Comparison of ENCODE assay signal across 8 cellular contexts in the genomic region with DNA sequence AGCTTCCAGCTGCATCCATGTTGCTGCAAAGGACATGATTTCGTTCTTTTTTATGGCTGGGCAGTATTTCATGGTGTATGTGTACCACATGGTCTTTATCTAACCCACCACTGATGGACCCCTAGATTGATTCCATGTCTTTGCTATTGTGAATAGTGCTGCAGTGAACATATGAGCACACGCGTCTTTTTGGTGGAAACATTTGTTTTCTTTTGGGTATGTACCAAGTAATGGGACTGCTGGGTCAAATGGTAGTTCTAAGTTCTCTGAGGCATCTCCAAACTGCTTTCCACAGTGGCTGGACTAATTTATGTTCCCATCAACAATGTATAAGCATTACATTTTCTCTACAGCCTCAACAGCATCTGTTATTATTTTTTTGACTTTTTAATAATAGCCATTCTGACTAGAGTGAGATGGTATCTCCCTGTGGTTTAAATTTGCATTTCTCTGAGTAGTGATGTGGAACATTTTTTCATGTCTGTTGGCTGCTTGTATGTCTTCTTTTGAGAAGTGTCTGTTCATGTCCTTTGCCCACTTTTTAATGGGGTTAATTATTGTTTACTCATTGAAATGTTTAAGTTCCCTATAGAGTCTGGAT. TPM values are rescaled to one million over a fixed set of nuclear protein-coding genes. Genes with fewer than 3 reads are reported as not detected.
DNase-seq lines count a peak whose midpoint lies in the region; ATAC-seq and TF ChIP-seq lines count a peak whose summit lies in the region.

No MANE protein-coding gene starts in this region.

- TF ChIP-seq CTCF in MM.1S (IDR thresholded peaks at IDR 0.05; ENCODE audit: low read length): no peak

- H3K36me3 ChIP-seq in MM.1S (replicated peaks; ENCODE audit: insufficient read depth, low read length): no peaks in the 10 kb centered on the region

- no peaks in the 10 kb centered on the region for H3K27me3 Mint-ChIP-seq in activated CD4-positive, alpha-beta T cell treated with anti-CD3 and anti-CD28 coated beads, Interleukin-2, amount 10 ng/mL, durations not matched to agents 24 days and 14 days

- H3K4me3 ChIP-seq in MM.1S (ENCODE audit: low read length): no peak overlapping the region

- H3K4me1 ChIP-seq in MM.1S (ENCODE audit: low read length): no peaks in the 10 kb centered on the region

- H3K79me2 ChIP-seq in MM.1S (ENCODE audit: low read length): no peaks in the 10 kb centered on the region

- H3K4me3 Mint-ChIP-seq in activated CD4-positive, alpha-beta T cell treated with anti-CD3 and anti-CD28 coated beads, Interleukin-2, amount 10 ng/mL, durations not matched to agents 24 days and 14 days: no peak overlapping the region

- H3K4me2 ChIP-seq in MM.1S (ENCODE audit: low read depth, low read length): no peak overlapping the region

- H4K20me1 ChIP-seq in MM.1S (ENCODE audit: insufficient read depth, low read length): no peaks in the 10 kb centered on the region

- H2AFZ ChIP-seq in MM.1S (ENCODE audit: low read length): 0 out of 2 replicates have a peak overlapping the region, but pooled peaks have one; percentile 11

- intact Hi-C loops in activated CD4-positive, alpha-beta T cell treated with anti-CD3 and anti-CD28 coated beads, Interleukin-2, amount 10 ng/mL, durations not matched to agents 24 days and 14 days (cut with micrococcal nuclease): no loop called here

- ATAC-seq in HG02870 (IDR thresholded peaks at IDR 0.05; ENCODE audit: unreplicated experiment): peak; percentile 75

- peak overlapping the region; percentile 34 for H3K27ac Mint-ChIP-seq in activated CD4-positive, alpha-beta T cell treated with anti-CD3 and anti-CD28 coated beads, Interleukin-2, amount 10 ng/mL, durations not matched to agents 24 days and 14 days

- DNase-seq in activated CD4-positive, alpha-beta T cell treated with anti-CD3 and anti-CD28 coated beads, Interleukin-2, amount 10 ng/mL, durations not matched to agents 24 days and 14 days: no peak
- DNase-seq in activated CD4-positive, alpha-beta T cell treated with anti-CD3 and anti-CD28 coated beads for 48 hours: no peak
- DNase-seq in MM.1S (no peak), dermis blood vessel endothelial cell (no peak), NCI-H146 (lab: John Stamatoyannopoulos, UW) (no peak)
- DNase-seq in stimulated activated CD4-positive, alpha-beta T cell treated with anti-CD3 and anti-CD28 coated beads, Interleukin-2, amount 100 ng/mL, for 48 hours: no peak
- DNase-seq in activated CD4-positive, alpha-beta T cell treated with anti-CD3 and anti-CD28 coated beads, Interleukin-2, amount 50 U/mL, for 1 hour: no peak

- H3K9me2 ChIP-seq in MM.1S (replicated peaks; ENCODE audit: insufficient read depth, low read length): no peaks in the 10 kb centered on the region

- no peaks in the 10 kb centered on the region for H3K36me3 Mint-ChIP-seq in activated CD4-positive, alpha-beta T cell treated with anti-CD3 and anti-CD28 coated beads, Interleukin-2, amount 10 ng/mL, durations not matched to agents 24 days and 14 days (ENCODE audit: low read depth)

- no peaks in the 10 kb centered on the region for H3K9me3 Mint-ChIP-seq in activated CD4-positive, alpha-beta T cell treated with anti-CD3 and anti-CD28 coated beads, Interleukin-2, amount 10 ng/mL, durations not matched to agents 24 days and 14 days

- H3K27me3 ChIP-seq in MM.1S (replicated peaks; ENCODE audit: insufficient read depth, low read length): no peaks in the 10 kb centered on the region

- H3F3A ChIP-seq in MM.1S (ENCODE audit: insufficient read depth, low read length): no peaks in the 10 kb centered on the region

- H3K9me3 ChIP-seq in MM.1S (replicated peaks; ENCODE audit: insufficient read depth, low read length): no peaks in the 10 kb centered on the region

- no peak overlapping the region for H3K9ac ChIP-seq in MM.1S (ENCODE audit: low read length)

- H3K27ac ChIP-seq in MM.1S (ENCODE audit: low read length): no peak overlapping the region

- peaks cover 24% of the 10 kb centered on the region for H3K4me1 Mint-ChIP-seq in activated CD4-positive, alpha-beta T cell treated with anti-CD3 and anti-CD28 coated beads, Interleukin-2, amount 10 ng/mL, durations not matched to agents 24 days and 14 days

RNA-seq across cellular contexts. Expression of gene UBE2L5, which starts 6.8 kb away (rescaled TPM):
- not detected in 2 replicates for total RNA-seq in activated CD4-positive, alpha-beta T cell treated with anti-CD3 and anti-CD28 coated beads, Interleukin-2, amount 10 ng/mL, durations not matched to agents 24 days and 14 days
- total RNA-seq in dermis blood vessel endothelial cell: 0.05 TPM in 1 of 2 replicates, not detected in the other

RNA-seq across cellular contexts. Expression of gene HMGB1, which starts 50.2 kb away (rescaled TPM):
- 624 and 640 TPM in 2 replicates for total RNA-seq in activated CD4-positive, alpha-beta T cell treated with anti-CD3 and anti-CD28 coated beads, Interleukin-2, amount 10 ng/mL, durations not matched to agents 24 days and 14 days
- total RNA-seq in dermis blood vessel endothelial cell: 250 and 594 TPM in 2 replicates
